In the genomic region with DNA sequence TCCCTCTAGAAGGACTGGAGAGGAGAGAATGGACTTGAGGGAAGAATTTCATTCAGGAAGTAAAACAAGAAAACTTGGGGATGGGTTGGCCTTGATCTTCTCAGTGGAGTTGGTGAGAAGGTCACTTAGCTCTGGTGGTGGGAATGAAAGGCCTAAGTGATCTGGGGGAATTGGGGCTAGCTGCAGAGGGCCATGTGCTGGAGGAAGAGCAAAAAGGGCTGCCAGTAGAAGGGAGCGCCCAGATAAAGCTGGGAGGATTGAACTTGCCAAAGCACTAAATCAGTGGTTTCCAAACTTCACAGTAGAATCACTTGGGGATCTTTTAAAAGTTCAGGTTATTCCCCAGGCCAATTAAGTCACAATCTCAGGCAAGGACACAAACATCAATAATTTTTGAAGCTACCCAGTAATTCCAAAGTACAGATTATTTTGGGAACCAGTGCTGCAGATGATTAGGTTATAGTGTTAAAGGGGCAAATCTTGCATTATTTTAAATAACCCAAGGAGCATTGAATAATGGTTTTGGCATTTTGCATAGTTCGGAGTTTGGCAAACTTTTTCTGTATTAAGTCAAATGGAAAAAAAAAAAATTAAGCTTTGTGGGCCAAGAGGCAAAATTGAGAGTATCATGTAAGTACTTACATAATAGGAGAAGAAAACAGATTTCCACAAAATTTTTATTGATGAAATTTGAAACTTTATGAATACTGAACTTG, we compare ENCODE assay signal across 22 cellular contexts. TPM values are rescaled to one million over a fixed set of nuclear protein-coding genes. Genes with fewer than 3 reads are reported as not detected.
A peak's percentile ranks its signal among the peaks of the same experiment; 100 is the strongest.
DNase-seq lines count a peak whose midpoint lies in the region; ATAC-seq, FAIRE-seq and TF ChIP-seq lines count a peak whose summit lies in the region.
"Had no signal": no experiment of that assay in that cellular context is flagged by ENCODE, and none has a peak within 500 bp of the region (broad histone marks: within the 10 kb centered on the region; RNA-seq: fewer than 3 reads in every experiment).

No MANE protein-coding gene starts in this region.

- FAIRE-seq in HepG2 (lab: Jason Lieb, UNC), result no peak
- FAIRE-seq: A549, D721Med had no signal

- ATAC-seq in HepG2 (no peak), right cardiac atrium (peak; percentile 55 to 87), HG03442 (IDR thresholded peaks at IDR 0.05; ENCODE audit: unreplicated experiment) (no peak)
- ATAC-seq: A549; natural killer cell treated with Interleukin-12 subunit alpha and Interleukin-12 subunit beta and Interleukin-15 and Interleukin-18, amount 100 ng/mL, for 72 hours had no signal

- H3K4me3 ChIP-seq in liver (ENCODE audit: low read depth in 1 of 3, low read length in 3 of 3) (no peak overlapping the region), HepG2 (replicated peaks in 1 of 3; ENCODE audit: insufficient read depth in 1 of 3, low read depth in 2 of 3, low read length in 3 of 3) (no peak overlapping the region), right cardiac atrium (ENCODE audit: low read length) (no peak overlapping the region), PC-9 (no peak overlapping the region)
- H3K4me3 ChIP-seq: A549, BLaER1, psoas muscle, vagina had no signal

- no peaks in the 10 kb centered on the region for H3K79me2 ChIP-seq in HepG2 (ENCODE audit: insufficient read depth, low read length)
- no peaks in the 10 kb centered on the region for H3K79me2 ChIP-seq in PC-9 (ENCODE audit: low read depth)

- H3K27me3 ChIP-seq in liver (ENCODE audit: control insufficient read depth in 4 of 4, insufficient read depth in 4 of 4, low read length in 3 of 4) (no peaks in the 10 kb centered on the region), HepG2 (ENCODE audit: control insufficient read depth in 1 of 2, insufficient read depth in 2 of 2, low read length in 2 of 2) (no peaks in the 10 kb centered on the region), right cardiac atrium (ENCODE audit: control insufficient read depth, insufficient read depth) (no peaks in the 10 kb centered on the region), PC-9 (ENCODE audit: insufficient read depth, low read depth) (no peaks in the 10 kb centered on the region)
- H3K27me3 ChIP-seq: BLaER1, vagina had no signal

- H3K4me2 ChIP-seq in HepG2 (ENCODE audit: low read depth, low read length), result no peak overlapping the region
- H3K4me2 ChIP-seq in PC-9, result no peak overlapping the region
- H3K4me2 ChIP-seq: A549, BLaER1 had no signal

- H3K9ac ChIP-seq in liver (ENCODE audit: low read depth in 1 of 2, low read length in 2 of 2) (no peak overlapping the region), HepG2 (ENCODE audit: insufficient read depth, low read depth, low read length) (no peak overlapping the region)
- H3K9ac ChIP-seq: BLaER1 had no signal

- H3F3A ChIP-seq in PC-9 (ENCODE audit: insufficient read depth, low read depth), result no peaks in the 10 kb centered on the region; the same call in 1 of the 2 replicates

- no peaks in the 10 kb centered on the region for H4K20me1 ChIP-seq in HepG2 (ENCODE audit: insufficient read depth, low read length)
- H4K20me1 ChIP-seq in PC-9 (ENCODE audit: insufficient read depth), result no peaks in the 10 kb centered on the region
- H4K20me1 ChIP-seq: BLaER1 had no signal

- WGBS in liver, result 65% methylated on average over 2 of the region's 2 CpGs
- 15% methylated on average over 2 of the region's 2 CpGs for WGBS in HepG2 (ENCODE audit: low lambda C conversion rate)
- WGBS in right cardiac atrium, result 67% methylated on average over 2 of the region's 2 CpGs

- H3K36me3 ChIP-seq in liver (ENCODE audit: control insufficient read depth in 4 of 4, insufficient read depth in 3 of 4, low read depth in 1 of 4, low read length in 3 of 4), result no peaks in the 10 kb centered on the region
- no peaks in the 10 kb centered on the region for H3K36me3 ChIP-seq in HepG2 (replicated peaks in 1 of 2; ENCODE audit: control insufficient read depth in 1 of 2, insufficient read depth in 2 of 2, low read length in 2 of 2)
- no peaks in the 10 kb centered on the region for H3K36me3 ChIP-seq in PC-9 (ENCODE audit: low read depth)
- H3K36me3 ChIP-seq: BLaER1, vagina had no signal

- POLR2A ChIA-PET in HepG2 (lab: Yijun Ruan, JAX), result no interaction called here
- POLR2A ChIA-PET in PC-9 (lab: Charles Lee; ENCODE audit: unreplicated experiment), result no interaction called here

- CTCF ChIA-PET in HepG2 (lab: Yijun Ruan, JAX; ENCODE audit: low intra/inter-chr PET ratio, low total read pairs) (interaction anchor here (2.9 kb wide), 1 partner anchor 130 kb away, joined by 70 read pairs; no protein-coding TSS in a partner anchor), PC-9 (lab: Charles Lee) (interaction anchor here (0.6 to 1.7 kb wide), 4 partner anchors 11 to 160 kb away, joined by 3 to 15 read pairs (median 5); no protein-coding TSS in a partner anchor)

- H2AFZ ChIP-seq in HepG2 (ENCODE audit: low read length) (no peak overlapping the region), PC-9 (no peak overlapping the region)

- DNase-seq in NCI-H1092 treated with DMSO at 0.1 percent for 48 hours (lab: John Stamatoyannopoulos, UW), result peak; percentile 24
- no peak for DNase-seq in NCI-H1092 (lab: John Stamatoyannopoulos, UW)
- DNase-seq in HepG2 (ENCODE audit: low spot score), result no peak
- peak in 2 of 3 donors; percentile 60 to 70 for DNase-seq in right cardiac atrium
- DNase-seq in NCI-H510A treated with DMSO at 0.1 percent for 48 hours (lab: John Stamatoyannopoulos, UW), result no peak
- no peak for DNase-seq in PC-9
- DNase-seq: activated CD4-positive, alpha-beta T cell treated with anti-CD3 and anti-CD28 coated beads, Interleukin-2, amount 50 U/mL, for 48 hours; erythroblast; HCEC 1CT; NCI-H2081; psoas muscle; stimulated activated CD4-positive, alpha-beta T cell treated with anti-CD3 and anti-CD28 coated beads, Interleukin-4, amount 100 ng/mL, for 4 hours had no signal

- TF ChIP-seq POLR2A in HepG2 (IDR thresholded peaks at IDR 0.05; ENCODE audit: insufficient read depth in 1 of 2, low read depth in 2 of 2, low read length in 2 of 2), result no peak

- H3K4me1 ChIP-seq in liver (ENCODE audit: control insufficient read depth in 4 of 4, insufficient read depth in 4 of 4, low read length in 3 of 4) (peaks cover 2 to 14% (median 10%) of the 10 kb centered on the region in 4 donors), HepG2 (ENCODE audit: insufficient read depth, low read length) (no peaks in the 10 kb centered on the region), right cardiac atrium (ENCODE audit: control insufficient read depth, insufficient read depth, low read length) (peaks cover 3% of the 10 kb centered on the region), PC-9 (replicated peaks; ENCODE audit: insufficient read depth) (peaks cover 22% of the 10 kb centered on the region)
- H3K4me1 ChIP-seq: A549 had no signal

- intact Hi-C loops in HepG2 (cut with micrococcal nuclease; ENCODE audit: unreplicated experiment) (no loop called here), right cardiac atrium (cut with DNase I) (loop anchor here in 3 of 4 donors (2.0 to 5.0 kb wide), 2 partner anchors 128 to 130 kb away; no protein-coding TSS in a partner anchor), PC-9 (cut with micrococcal nuclease; ENCODE audit: unreplicated experiment) (loop anchor here (2.0 kb wide), 1 partner anchor 56 kb away; the partner anchor contains the start of gene LAMA4)

- no TSS peak for BruUV-seq in HepG2 (replicated peaks; lab: Mats Ljungman, UMichigan)
- no TSS peak for BruUV-seq in PC-9 (replicated peaks; lab: Mats Ljungman, UMichigan)

- in situ Hi-C loops in HepG2 (cut with HindIII; ENCODE audit: extremely low pct_ligation_motif_present, low pct_unique_long_range_greater_than_20kb), result no loop called here

- TF ChIP-seq RAD21 in liver (IDR thresholded peaks at IDR 0.05) (no peak), HepG2 (CRISPR knock-in tag; IDR thresholded peaks at IDR 0.05) (no peak)

- TF ChIP-seq CTCF in liver (IDR thresholded peaks at IDR 0.05; ENCODE audit: low read depth, low read length, missing input control), result no peak
- no peak for TF ChIP-seq CTCF in HepG2 (CRISPR knock-in tag; IDR thresholded peaks at IDR 0.05)
- TF ChIP-seq CTCF in PC-9 (conservative IDR thresholded peaks at IDR 0.05), result no peak

- no peaks in the 10 kb centered on the region for H3K9me2 ChIP-seq in PC-9 (ENCODE audit: insufficient read depth)

- H3K27ac ChIP-seq in liver (ENCODE audit: low read depth in 1 of 2, low read length in 2 of 2) (no peak overlapping the region), HepG2 (ENCODE audit: extremely low read length, insufficient read depth, low read length) (no peak overlapping the region), right cardiac atrium (ENCODE audit: low read length) (no peak overlapping the region), PC-9 (no peak overlapping the region)
- H3K27ac ChIP-seq: A549, BLaER1, psoas muscle, vagina had no signal

- TF ChIP-seq EP300 in HepG2 (IDR thresholded peaks at IDR 0.05; ENCODE audit: low read depth in 2 of 2, low read length in 2 of 2) (no peak), HepG2 (CRISPR knock-in tag; IDR thresholded peaks at IDR 0.05; ENCODE audit: borderline replicate concordance) (no peak)

- H3K9me3 ChIP-seq in liver (ENCODE audit: control insufficient read depth in 4 of 4, low read length in 3 of 4) (no peaks in the 10 kb centered on the region), HepG2 (ENCODE audit: low read length) (no peaks in the 10 kb centered on the region), right cardiac atrium (ENCODE audit: control insufficient read depth, low read length) (no peaks in the 10 kb centered on the region), PC-9 (ENCODE audit: insufficient read depth, low read depth) (peaks cover 8% of the 10 kb centered on the region; the same call in 1 of the 2 replicates)
- H3K9me3 ChIP-seq: A549, BLaER1, psoas muscle, vagina had no signal

RNA-seq across cellular contexts. Expression of gene RFPL4B, which starts 36.5 kb away (rescaled TPM):
- not detected for total RNA-seq in liver
- not detected for polyA plus RNA-seq in liver
- not detected in 2 replicates for total RNA-seq in HepG2 (2016; rRNA removed; fragmentation: Illumina TruSeq; extraction: Trizol)
- not detected in 2 replicates for total RNA-seq in HepG2 (2016; cell fraction: cytosol; rRNA removed; fragmentation: Illumina TruSeq; extraction: Trizol; ENCODE audit: low read depth)
- total RNA-seq in HepG2 (2016; cell fraction: insoluble cytoplasmic fraction; rRNA removed; fragmentation: Illumina TruSeq; extraction: Trizol), result not detected in 2 replicates
- not detected in 2 replicates for total RNA-seq in HepG2 (2016; cell fraction: membrane; rRNA removed; fragmentation: Illumina TruSeq; extraction: Trizol)
- total RNA-seq in HepG2 (2016; cell fraction: nucleus; rRNA removed; fragmentation: Illumina TruSeq; extraction: Trizol), result not detected in 2 replicates
- polyA plus RNA-seq in HepG2 (2011; rRNA removed), result not detected in 2 replicates
- polyA plus RNA-seq in HepG2 (2011; cell fraction: cytosol; rRNA removed), result not detected in 2 replicates
- polyA plus RNA-seq in HepG2 (2011; cell fraction: nucleus; rRNA removed), result not detected in 2 replicates
- polyA plus RNA-seq in HepG2 (2012), result not detected in 2 replicates
- polyA plus RNA-seq in HepG2 (2016; cell fraction: cytosol; fragmentation: Illumina TruSeq; extraction: Trizol; ENCODE audit: low read depth), result not detected in 2 replicates
- not detected in 2 replicates for polyA plus RNA-seq in HepG2 (2016; cell fraction: insoluble cytoplasmic fraction; fragmentation: Illumina TruSeq; extraction: Trizol; ENCODE audit: low read depth)
- not detected in 2 replicates for polyA plus RNA-seq in HepG2 (2016; cell fraction: membrane; fragmentation: Illumina TruSeq; extraction: Trizol; ENCODE audit: low read depth)
- polyA plus RNA-seq in HepG2 (2016; cell fraction: nucleus; fragmentation: Illumina TruSeq; extraction: Trizol; ENCODE audit: insufficient read depth, low read depth), result not detected in 2 replicates
- not detected in 2 replicates for polyA minus RNA-seq in HepG2 (2011; rRNA and poly(A)+ RNA removed; ENCODE audit: low replicate concordance)
- not detected in 2 replicates for polyA minus RNA-seq in HepG2 (2011; cell fraction: cytosol; rRNA and poly(A)+ RNA removed)
- polyA minus RNA-seq in HepG2 (2011; cell fraction: nucleus; rRNA and poly(A)+ RNA removed), result not detected in 2 replicates
- total RNA-seq in right cardiac atrium, result not detected
- polyA plus RNA-seq in right cardiac atrium, result not detected
- 0.48 and 0.85 TPM in 2 replicates for total RNA-seq in PC-9 (2021)
- total RNA-seq: glomerular endothelial cell; mesothelial cell of epicardium; natural killer cell treated with Interleukin-12 subunit alpha and Interleukin-12 subunit beta and Interleukin-15 and Interleukin-18, amount 100 ng/mL, for 72 hours; psoas muscle; T-helper 1 cell treated with Interleukin-12 subunit alpha and Interleukin-12 subunit beta and Interleukin-4 antibody, amounts not matched to agents 30 ng/mL and 1 ng/mL, for 36 hours; vagina had no signal
- polyA plus RNA-seq: A549, psoas muscle had no signal

RNA-seq across cellular contexts. Expression of gene LAMA4, which starts 56.2 kb away (rescaled TPM):
- total RNA-seq in liver, result 1 to 10 TPM; 4.5 to 6.0 TPM
- polyA plus RNA-seq in liver, result 1 to 10 TPM; 2.1 to 2.4 TPM
- not detected in 2 replicates for total RNA-seq in HepG2 (2016; rRNA removed; fragmentation: Illumina TruSeq; extraction: Trizol)
- total RNA-seq in HepG2 (2016; cell fraction: cytosol; rRNA removed; fragmentation: Illumina TruSeq; extraction: Trizol; ENCODE audit: low read depth), result not detected in 2 replicates
- total RNA-seq in HepG2 (2016; cell fraction: insoluble cytoplasmic fraction; rRNA removed; fragmentation: Illumina TruSeq; extraction: Trizol), result not detected in 2 replicates
- total RNA-seq in HepG2 (2016; cell fraction: membrane; rRNA removed; fragmentation: Illumina TruSeq; extraction: Trizol), result not detected in 2 replicates
- total RNA-seq in HepG2 (2016; cell fraction: nucleus; rRNA removed; fragmentation: Illumina TruSeq; extraction: Trizol), result not detected in 2 replicates
- polyA plus RNA-seq in HepG2 (2011; rRNA removed), result not detected in 2 replicates
- not detected in 2 replicates for polyA plus RNA-seq in HepG2 (2011; cell fraction: cytosol; rRNA removed)
- polyA plus RNA-seq in HepG2 (2011; cell fraction: nucleus; rRNA removed), result not detected in 2 replicates
- polyA plus RNA-seq in HepG2 (2012), result 0.05 TPM in 1 of 2 replicates, not detected in the other
- polyA plus RNA-seq in HepG2 (2016; cell fraction: cytosol; fragmentation: Illumina TruSeq; extraction: Trizol; ENCODE audit: low read depth), result not detected in 2 replicates
- not detected in 2 replicates for polyA plus RNA-seq in HepG2 (2016; cell fraction: insoluble cytoplasmic fraction; fragmentation: Illumina TruSeq; extraction: Trizol; ENCODE audit: low read depth)
- polyA plus RNA-seq in HepG2 (2016; cell fraction: membrane; fragmentation: Illumina TruSeq; extraction: Trizol; ENCODE audit: low read depth), result not detected in 2 replicates
- not detected in 2 replicates for polyA plus RNA-seq in HepG2 (2016; cell fraction: nucleus; fragmentation: Illumina TruSeq; extraction: Trizol; ENCODE audit: insufficient read depth, low read depth)
- 0.30 TPM in 1 of 2 replicates, not detected in the other for polyA minus RNA-seq in HepG2 (2011; rRNA and poly(A)+ RNA removed; ENCODE audit: low replicate concordance)
- polyA minus RNA-seq in HepG2 (2011; cell fraction: cytosol; rRNA and poly(A)+ RNA removed), result not detected in 2 replicates
- polyA minus RNA-seq in HepG2 (2011; cell fraction: nucleus; rRNA and poly(A)+ RNA removed), result not detected in 2 replicates
- total RNA-seq in right cardiac atrium, result 10 to 100 TPM; 32.0 to 45.8 (median 33.4) TPM
- 24.2 TPM for polyA plus RNA-seq in right cardiac atrium
- 58.3 and 91.0 TPM in 2 replicates for total RNA-seq in PC-9 (2021)
- total RNA-seq: natural killer cell treated with Interleukin-12 subunit alpha and Interleukin-12 subunit beta and Interleukin-15 and Interleukin-18, amount 100 ng/mL, for 72 hours; T-helper 1 cell treated with Interleukin-12 subunit alpha and Interleukin-12 subunit beta and Interleukin-4 antibody, amounts not matched to agents 30 ng/mL and 1 ng/mL, for 36 hours had no signal

Comparison
In these comparisons a context has a peak if more than half of its experiments do, and no peak if none do; other contexts are left out.
1. DNase-seq: peak in NCI-H1092 treated with DMSO at 0.1 percent for 48 hours (single experiment) and right cardiac atrium (2 of 3); none in NCI-H1092 (single experiment), HepG2 (single experiment), NCI-H510A treated with DMSO at 0.1 percent for 48 hours (single experiment) and PC-9 (0 of 2).
2. ATAC-seq: peak in right cardiac atrium (2 of 2); none in HepG2 (single experiment) and HG03442 (single experiment).